18 cellular contexts compared by ENCODE assay signal in genomic region chr13:24900507-24900906, GRCh38.
DNase-seq lines count a peak whose midpoint lies in the region; ATAC-seq and TF ChIP-seq lines count a peak whose summit lies in the region.
"Had no signal": no experiment of that assay in that cellular context is flagged by ENCODE, and none has a peak within 500 bp of the region (broad histone marks: within the 10 kb centered on the region; RNA-seq: fewer than 3 reads in every experiment).

No MANE protein-coding gene starts in this region.

- TF ChIP-seq EP300 in SK-N-SH (IDR thresholded peaks at IDR 0.05; ENCODE audit: borderline replicate concordance in 1 of 2, low read depth in 1 of 2, low read length in 1 of 2) = no peak

- no peak for TF ChIP-seq CTCF in activated B cell treated with CpG ODN at 0.5 μM for 24 hours (IDR thresholded peaks at IDR 0.05)
- TF ChIP-seq CTCF in SK-N-SH (IDR thresholded peaks at IDR 0.05) = no peak

- POLR2A ChIA-PET in activated B cell treated with CpG ODN at 0.5 μM for 24 hours (lab: Charles Lee) (no interaction called here), SK-N-SH (lab: Yijun Ruan, JAX) (no interaction called here)

- H3K4me3 Mint-ChIP-seq in activated B cell treated with CpG ODN at 0.5 μM for 24 hours = no peak overlapping the region

- CTCF ChIA-PET in activated B cell treated with CpG ODN at 0.5 μM for 24 hours (lab: Charles Lee) = no interaction called here
- CTCF ChIA-PET in SK-N-SH (lab: Yijun Ruan, JAX) = no interaction called here

- H3K9me3 Mint-ChIP-seq in activated B cell treated with CpG ODN at 0.5 μM for 24 hours = no peaks in the 10 kb centered on the region

- no peak overlapping the region for H3K4me2 ChIP-seq in SK-N-SH

- H3K36me3 Mint-ChIP-seq in activated B cell treated with CpG ODN at 0.5 μM for 24 hours (ENCODE audit: low read depth) = peaks cover 53% of the 10 kb centered on the region

- H2AFZ ChIP-seq in SK-N-SH (ENCODE audit: low read depth) = no peak overlapping the region

- peaks cover 10% of the 10 kb centered on the region; the same call in 1 of the 2 replicates for H3K79me2 ChIP-seq in SK-N-SH (ENCODE audit: insufficient read depth)

- ATAC-seq in GM18498 (IDR thresholded peaks at IDR 0.05; ENCODE audit: unreplicated experiment) (peak; percentile 74), GM21515 (IDR thresholded peaks at IDR 0.05; ENCODE audit: unreplicated experiment) (peak; percentile 58), HG03432 (IDR thresholded peaks at IDR 0.05; ENCODE audit: unreplicated experiment) (peak; percentile 67), activated B cell treated with CpG ODN at 0.5 μM for 24 hours (ENCODE audit: low read depth) (peak; percentile 81), HG02938 (IDR thresholded peaks at IDR 0.05; ENCODE audit: unreplicated experiment) (no peak)
- ATAC-seq: PC-3 had no signal

- no peak overlapping the region for H3K9ac ChIP-seq in SK-N-SH

- no peaks in the 10 kb centered on the region for H4K20me1 ChIP-seq in SK-N-SH (ENCODE audit: insufficient read depth)

- no peak for TF ChIP-seq RAD21 in SK-N-SH (IDR thresholded peaks at IDR 0.05; ENCODE audit: low read length)

- H3K9me2 ChIP-seq in SK-N-SH = no peaks in the 10 kb centered on the region

- WGBS in SK-N-SH (ENCODE audit: low lambda C conversion rate) = 92% methylated on average over 9 of the region's 9 CpGs

- H3K4me3 ChIP-seq in SK-N-SH (ENCODE audit: low read depth in 2 of 2, low read length in 1 of 2) = no peak overlapping the region

- no peak for DNase-seq in activated B cell treated with CpG ODN at 0.5 μM for 24 hours
- DNase-seq in SK-N-SH = no peak
- no peak for DNase-seq in hepatic stellate cell (ENCODE audit: low spot score)
- no peak for DNase-seq in DMS153 treated with DMSO at 0.1 percent for 48 hours (lab: John Stamatoyannopoulos, UW; ENCODE audit: unreplicated experiment)
- DNase-seq: activated effector memory CD4-positive, alpha-beta T cell treated with anti-CD3 and anti-CD28 coated beads, Interleukin-2, amount 50 U/mL, for 16 hours; aorta; GDM1; glutamatergic neuron; mesendoderm; NCI-H1436; NCI-H446; PC-3; WERI-Rb-1 had no signal

- intact Hi-C loops in activated B cell treated with CpG ODN at 0.5 μM for 24 hours (cut with micrococcal nuclease) = no loop called here

- H3K36me3 ChIP-seq in SK-N-SH (replicated peaks in 1 of 2; ENCODE audit: control insufficient read depth in 1 of 2, insufficient read depth in 2 of 2, low read length in 1 of 2) = peaks cover 20 to 22% of the 10 kb centered on the region in 2 experiments

- no peaks in the 10 kb centered on the region for H3K9me3 ChIP-seq in SK-N-SH

- peaks cover 6% of the 10 kb centered on the region for H3K4me1 Mint-ChIP-seq in activated B cell treated with CpG ODN at 0.5 μM for 24 hours

- H3K27me3 Mint-ChIP-seq in activated B cell treated with CpG ODN at 0.5 μM for 24 hours = no peaks in the 10 kb centered on the region

- no peaks in the 10 kb centered on the region for H3F3A ChIP-seq in SK-N-SH (replicated peaks; ENCODE audit: insufficient read depth)

- H3K27me3 ChIP-seq in SK-N-SH (ENCODE audit: insufficient read depth) = no peaks in the 10 kb centered on the region

- no peaks in the 10 kb centered on the region; a peak in 1 of 4 replicates for H3K4me1 ChIP-seq in SK-N-SH (ENCODE audit: control insufficient read depth in 1 of 2, insufficient read depth in 2 of 2, low read depth in 1 of 2, low read length in 1 of 2)

- H3K27ac Mint-ChIP-seq in activated B cell treated with CpG ODN at 0.5 μM for 24 hours = no peak overlapping the region

- H3K27ac ChIP-seq in SK-N-SH (ENCODE audit: low read depth in 2 of 2, low read length in 1 of 2) = no peak overlapping the region
- H3K27ac ChIP-seq: epithelial cell of prostate, WERI-Rb-1 had no signal

TF ChIP-seq in SK-N-SH, 30 proteins besides CTCF, POLR2A, EP300 and RAD21:
- TF ChIP-seq RXRA (IDR thresholded peaks at IDR 0.05; ENCODE audit: borderline replicate concordance, low read depth) (no peak), CHD2 (IDR thresholded peaks at IDR 0.05; ENCODE audit: low read length, partially characterized antibody) (no peak)
- TF ChIP-seq, protein P1, sequence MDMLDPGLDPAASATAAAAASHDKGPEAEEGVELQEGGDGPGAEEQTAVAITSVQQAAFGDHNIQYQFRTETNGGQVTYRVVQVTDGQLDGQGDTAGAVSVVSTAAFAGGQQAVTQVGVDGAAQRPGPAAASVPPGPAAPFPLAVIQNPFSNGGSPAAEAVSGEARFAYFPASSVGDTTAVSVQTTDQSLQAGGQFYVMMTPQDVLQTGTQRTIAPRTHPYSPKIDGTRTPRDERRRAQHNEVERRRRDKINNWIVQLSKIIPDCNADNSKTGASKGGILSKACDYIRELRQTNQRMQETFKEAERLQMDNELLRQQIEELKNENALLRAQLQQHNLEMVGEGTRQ (IDR thresholded peaks at IDR 0.05; ENCODE audit: borderline replicate concordance, low read depth, low read length) = no peak
TF ChIP-seq in SK-N-SH: peak in this region for 0.
